21 cellular contexts compared by ENCODE assay signal in the genomic region with DNA sequence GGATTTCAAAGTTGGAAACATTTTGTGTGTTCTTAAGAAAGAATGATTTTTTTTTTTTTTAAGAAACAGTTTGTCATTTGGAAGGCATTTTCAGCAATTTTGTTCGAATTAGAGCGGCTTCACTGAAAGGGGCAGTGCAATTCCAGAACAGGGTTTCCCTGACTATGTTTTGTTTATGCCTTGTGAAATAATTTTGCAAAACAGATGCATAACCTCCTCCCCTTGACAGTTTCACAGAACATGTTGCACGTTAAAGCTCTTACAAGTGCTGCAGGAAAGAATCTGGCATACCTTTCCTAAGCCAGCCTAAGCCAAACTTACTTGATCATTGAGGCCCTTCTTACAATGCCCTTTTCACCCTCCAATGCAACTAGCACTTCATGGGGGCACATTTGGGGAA.
"Had no signal": no experiment of that assay in that cellular context is flagged by ENCODE, and none has a peak within 500 bp of the region (broad histone marks: within the 10 kb centered on the region; RNA-seq: fewer than 3 reads in every experiment).

No MANE protein-coding gene starts in this region.

- H3K36me3 ChIP-seq: esophagus muscularis mucosa, heart right ventricle, lower lobe of right lung had no signal

- H3K4me3 ChIP-seq: coronary artery, dorsolateral prefrontal cortex, esophagus muscularis mucosa, heart right ventricle, lower lobe of right lung, mucosa of descending colon had no signal

- H3K27me3 ChIP-seq: esophagus muscularis mucosa, foreskin keratinocyte had no signal

- H3K9me3 ChIP-seq: esophagus muscularis mucosa, heart right ventricle, lower lobe of right lung, mucosa of descending colon had no signal

- ATAC-seq: foreskin keratinocyte; heart right ventricle; left colon; left lobe of liver; left ventricle myocardium superior; lower lobe of right lung; mucosa of descending colon; naive thymus-derived CD8-positive, alpha-beta T cell had no signal

- H3K4me1 ChIP-seq: esophagus muscularis mucosa, lower lobe of right lung had no signal

- H3K27ac ChIP-seq: coronary artery, dorsolateral prefrontal cortex, esophagus muscularis mucosa, foreskin keratinocyte, heart right ventricle, lower lobe of right lung had no signal

- DNase-seq: dermis blood vessel endothelial cell; dorsolateral prefrontal cortex; effector CD4-positive, alpha-beta T cell; effector memory CD4-positive, alpha-beta T cell; foreskin keratinocyte; glutamatergic neuron; head of caudate nucleus; heart right ventricle; hypothalamus; immature natural killer cell; kidney glomerular epithelial cell; left colon; left ventricle myocardium superior; lower lobe of right lung; mesenchymal stem cell; mucosa of descending colon; naive B cell; naive thymus-derived CD8-positive, alpha-beta T cell had no signal
